Comparison of ENCODE assay signal across 30 cellular contexts in the genomic region with DNA sequence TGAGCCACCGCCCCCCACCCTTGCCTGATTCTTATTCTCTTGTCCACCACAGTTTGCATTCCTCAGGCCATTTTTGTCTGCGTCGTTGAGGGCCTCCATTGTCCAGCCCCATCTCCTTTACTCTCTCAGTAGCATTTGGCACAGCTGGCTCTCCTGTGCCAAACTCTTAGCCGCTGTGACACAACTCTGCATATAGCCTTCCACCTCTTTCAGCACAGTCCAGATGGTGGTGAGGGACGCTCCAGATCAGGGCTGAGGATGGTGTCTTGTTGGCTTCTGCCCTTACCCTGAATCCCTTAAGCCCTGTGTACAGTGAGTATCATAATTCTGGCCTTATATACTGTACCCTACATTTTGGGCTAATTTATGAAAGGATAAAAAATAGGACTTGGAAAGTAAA. TPM values are rescaled to one million over a fixed set of nuclear protein-coding genes. Genes with fewer than 3 reads are reported as not detected.
DNase-seq lines count a peak whose midpoint lies in the region; ATAC-seq, FAIRE-seq and TF ChIP-seq lines count a peak whose summit lies in the region.
"Had no signal": no experiment of that assay in that cellular context is flagged by ENCODE, and none has a peak within 500 bp of the region (broad histone marks: within the 10 kb centered on the region; RNA-seq: fewer than 3 reads in every experiment).

No MANE protein-coding gene starts in this region.

- H3K27ac ChIP-seq in HUES64 (ENCODE audit: low read depth, low read length): peak overlapping the region; percentile 41; the same call in 1 of the 2 replicates
- no peak overlapping the region for H3K27ac ChIP-seq in neuronal stem cell (replicated peaks; ENCODE audit: low read length)
- no peak overlapping the region for H3K27ac ChIP-seq in right lobe of liver
- H3K27ac ChIP-seq: C4-2B, RWPE1, suprapubic skin, uterus had no signal

- no peak overlapping the region for H3K9ac ChIP-seq in HUES64 (ENCODE audit: low read depth, low read length)
- H3K9ac ChIP-seq in neuronal stem cell (ENCODE audit: low read depth, low read length, poor library complexity): no peak overlapping the region

- H3K36me3 ChIP-seq in HUES64 (ENCODE audit: insufficient read depth, low read length) (no peaks in the 10 kb centered on the region), neuronal stem cell (replicated peaks in 1 of 2; ENCODE audit: control insufficient read depth in 2 of 2, insufficient read depth in 2 of 2, low read length in 2 of 2) (peaks cover 0 to 20% of the 10 kb centered on the region in 2 donors), right lobe of liver (no peaks in the 10 kb centered on the region)
- H3K36me3 ChIP-seq: suprapubic skin, uterus had no signal

- no peak overlapping the region for H2BK120ac ChIP-seq in neuronal stem cell (ENCODE audit: low read depth, low read length)

- no peak for TF ChIP-seq POLR2A in H54 (IDR thresholded peaks at IDR 0.05; ENCODE audit: low read depth, low read length)
- no peak for TF ChIP-seq POLR2A in right lobe of liver (IDR thresholded peaks at IDR 0.05)

- no peak overlapping the region for H3K4me3 ChIP-seq in HUES64 (ENCODE audit: low read length)
- no peak overlapping the region for H3K4me3 ChIP-seq in neuronal stem cell (ENCODE audit: low read length in 2 of 2)
- H3K4me3 ChIP-seq in right lobe of liver: no peak overlapping the region
- H3K4me3 ChIP-seq: lung, SK-N-MC, suprapubic skin, uterus had no signal

- FAIRE-seq in H54 (lab: Jason Lieb, UNC): peak; percentile 69
- FAIRE-seq: endothelial cell of umbilical vein, kidney had no signal

- peaks cover 5% of the 10 kb centered on the region for H3K79me1 ChIP-seq in neuronal stem cell (ENCODE audit: low read depth, low read length)

- H3K36me3 Mint-ChIP-seq in chondrocyte (ENCODE audit: low read depth): peaks cover 6% of the 10 kb centered on the region
- H3K36me3 Mint-ChIP-seq: activated naive CD8-positive, alpha-beta T cell treated with anti-CD3 and anti-CD28 coated beads for 36 hours had no signal

- no peak overlapping the region for H2BK5ac ChIP-seq in neuronal stem cell (ENCODE audit: low read length)

- no peaks in the 10 kb centered on the region for H3K27me3 ChIP-seq in HUES64 (ENCODE audit: insufficient read depth, low read length)
- no peaks in the 10 kb centered on the region for H3K27me3 ChIP-seq in neuronal stem cell (ENCODE audit: control insufficient read depth in 3 of 3, insufficient read depth in 3 of 3, low read depth in 1 of 3, low read length in 3 of 3)
- no peaks in the 10 kb centered on the region for H3K27me3 ChIP-seq in right lobe of liver
- H3K27me3 ChIP-seq: suprapubic skin, uterus had no signal

- H4K91ac ChIP-seq in neuronal stem cell (ENCODE audit: low read depth, low read length, poor library complexity): no peak overlapping the region

- 83% methylated on average over 5 of the region's 5 CpGs for WGBS in HUES64
- WGBS in neuronal stem cell (ENCODE audit: extremely low coverage in 2 of 2, insufficient read length in 2 of 2, insufficient replicate concordance in 1 of 2), 2 donors: no CpG with 5 or more reads among the region's 5 CpGs
- 95% methylated on average over 5 of the region's 5 CpGs for WGBS in right lobe of liver (ENCODE audit: insufficient coverage, low coverage, low lambda C conversion rate, missing lambda C conversion rate)

- H3K9me3 ChIP-seq in HUES64 (ENCODE audit: insufficient read depth, low read depth, low read length): no peaks in the 10 kb centered on the region
- H3K9me3 ChIP-seq in neuronal stem cell (replicated peaks in 1 of 2; ENCODE audit: control insufficient read depth in 2 of 2, insufficient read depth in 1 of 2, low read depth in 1 of 2, low read length in 2 of 2): no peaks in the 10 kb centered on the region
- H3K9me3 ChIP-seq in right lobe of liver: no peaks in the 10 kb centered on the region
- H3K9me3 ChIP-seq: Caco-2, suprapubic skin, uterus had no signal

- no peak overlapping the region for H2AK5ac ChIP-seq in neuronal stem cell (ENCODE audit: low read depth, low read length)

- H3K27ac Mint-ChIP-seq in chondrocyte (ENCODE audit: unreplicated experiment): peak overlapping the region; percentile 74
- H3K27ac Mint-ChIP-seq: activated CD8-positive, alpha-beta T cell treated with anti-CD3 and anti-CD28 coated beads, Interleukin-2, amount 10 ng/mL, durations not matched to agents 7 days and 5 days; activated naive CD8-positive, alpha-beta T cell treated with anti-CD3 and anti-CD28 coated beads for 36 hours; T-helper 1 cell treated with Interleukin-12 subunit alpha and Interleukin-12 subunit beta and Interleukin-4 antibody, amounts not matched to agents 30 μg/mL and 1 μg/mL, for 36 hours had no signal

- no peak overlapping the region for H3K4me2 ChIP-seq in neuronal stem cell (ENCODE audit: insufficient read depth, low read length, poor library complexity, severe bottlenecking)

- no peak overlapping the region for H2AFZ ChIP-seq in neuronal stem cell (ENCODE audit: low read length)

- H3K4me1 ChIP-seq in HUES64 (ENCODE audit: insufficient read depth, low read length) (peaks cover 65% of the 10 kb centered on the region), neuronal stem cell (ENCODE audit: control insufficient read depth in 2 of 2, insufficient read depth in 1 of 2, low read depth in 1 of 2, low read length in 2 of 2) (peaks cover 5% of the 10 kb centered on the region in 2 donors), right lobe of liver (peaks cover 0 to 4% (median 0%) of the 10 kb centered on the region in 4 donors)
- H3K4me1 ChIP-seq: Caco-2 had no signal

- H3K4me3 Mint-ChIP-seq in chondrocyte (ENCODE audit: unreplicated experiment): no peak overlapping the region
- H3K4me3 Mint-ChIP-seq: activated CD8-positive, alpha-beta T cell treated with anti-CD3 and anti-CD28 coated beads, Interleukin-2, amount 10 ng/mL, durations not matched to agents 7 days and 5 days; activated naive CD8-positive, alpha-beta T cell treated with anti-CD3 and anti-CD28 coated beads for 36 hours; T-helper 1 cell treated with Interleukin-12 subunit alpha and Interleukin-12 subunit beta and Interleukin-4 antibody, amounts not matched to agents 30 μg/mL and 1 μg/mL, for 36 hours had no signal

- no peaks in the 10 kb centered on the region for H3K9me3 Mint-ChIP-seq in chondrocyte (ENCODE audit: low read depth)
- H3K9me3 Mint-ChIP-seq: activated naive CD8-positive, alpha-beta T cell treated with anti-CD3 and anti-CD28 coated beads for 36 hours; T-helper 1 cell treated with Interleukin-12 subunit alpha and Interleukin-12 subunit beta and Interleukin-4 antibody, amounts not matched to agents 30 μg/mL and 1 μg/mL, for 36 hours had no signal

- no peak overlapping the region for H4K8ac ChIP-seq in neuronal stem cell (ENCODE audit: low read depth, low read length)

- H3K14ac ChIP-seq in neuronal stem cell (ENCODE audit: low read length): no peak overlapping the region

- no peak overlapping the region for H2BK15ac ChIP-seq in neuronal stem cell (ENCODE audit: low read length)

- peaks cover 77% of the 10 kb centered on the region for H3K4me1 Mint-ChIP-seq in chondrocyte (ENCODE audit: low read depth)

- DNase-seq in H54 (ENCODE audit: insufficient read length, low spot score): no peak
- no peak for DNase-seq in chondrocyte (ENCODE audit: low spot score)
- DNase-seq in neuronal stem cell (ENCODE audit: low spot score): no peak
- DNase-seq in cerebellar nuclear complex (lab: John Stamatoyannopoulos, UW): no peak
- no peak for DNase-seq in hypothalamus (lab: John Stamatoyannopoulos, UW)
- no peak for DNase-seq in right lobe of liver
- DNase-seq: activated CD8-positive, alpha-beta T cell treated with anti-CD3 and anti-CD28 coated beads, Interleukin-2, amount 10 ng/mL, durations not matched to agents 7 days and 5 days; activated naive CD8-positive, alpha-beta T cell treated with anti-CD3 and anti-CD28 coated beads for 36 hours; aorta; Caco-2; central memory CD4-positive, alpha-beta T cell; DMS79 treated with DMSO at 0.1 percent for 48 hours; kidney; NCI-H1092; NCI-H187; NCI-H2171; NCI-H510A treated with DMSO at 0.1 percent for 48 hours; posterior cingulate gyrus; stimulated activated CD4-positive, alpha-beta T cell treated with anti-CD3 and anti-CD28 coated beads, Interleukin-15, amount 100 ng/mL, for 24 hours; stimulated activated naive CD4-positive, alpha-beta T cell; uterus had no signal

- no peaks in the 10 kb centered on the region for H3K27me3 Mint-ChIP-seq in chondrocyte (ENCODE audit: low read depth)
- H3K27me3 Mint-ChIP-seq: activated naive CD8-positive, alpha-beta T cell treated with anti-CD3 and anti-CD28 coated beads for 36 hours had no signal

- H3K18ac ChIP-seq in neuronal stem cell (ENCODE audit: low read length): peak overlapping the region; percentile 71

- intact Hi-C loops in right lobe of liver (cut with DNase I): no loop called here

- ATAC-seq in GM19463 (IDR thresholded peaks at IDR 0.05; ENCODE audit: unreplicated experiment) (no peak), right lobe of liver (no peak)
- ATAC-seq: activated CD8-positive, alpha-beta T cell treated with anti-CD3 and anti-CD28 coated beads, Interleukin-2, amount 10 ng/mL, durations not matched to agents 7 days and 5 days had no signal

- TF ChIP-seq CTCF in chondrocyte (IDR thresholded peaks at IDR 0.05) (no peak), right lobe of liver (IDR thresholded peaks at IDR 0.05) (no peak)

- no peak overlapping the region for H3K23ac ChIP-seq in neuronal stem cell (ENCODE audit: low read depth, low read length, poor library complexity)

- H3K4ac ChIP-seq in neuronal stem cell (ENCODE audit: low read length): no peak overlapping the region

- H2BK12ac ChIP-seq in neuronal stem cell (ENCODE audit: low read length): no peak overlapping the region

RNA-seq across cellular contexts. Expression of gene BMPR1A, which starts 45.6 kb away (rescaled TPM):
- polyA plus RNA-seq in HUES64 (2013, experiment 1 of 2): 54.8 TPM
- 52.4 TPM for polyA plus RNA-seq in HUES64 (2013, experiment 2 of 2)
- total RNA-seq in chondrocyte (67.2 to 79.7 TPM (median 74.2 TPM) in 3 replicates), right lobe of liver (10 to 100 TPM in 5 of 6 experiments, 1 to 10 TPM in 1; 9.9 to 20.4 (median 12.4) TPM)
- polyA plus RNA-seq in neuronal stem cell (2013, experiment 1 of 2): 24.6 TPM
- 25.2 TPM for polyA plus RNA-seq in neuronal stem cell (2013, experiment 2 of 2)
- total RNA-seq: endothelial cell of umbilical vein had no signal
- polyA plus RNA-seq: endothelial cell of umbilical vein had no signal
